In genomic region chr20:53191957-53192356, GRCh38 we compare ENCODE assay signal across 2 cellular contexts.
A peak's percentile ranks its signal among the peaks of the same experiment; 100 is the strongest.
TF ChIP-seq lines count a peak whose summit lies in the region.

No MANE protein-coding gene starts in this region.

TF ChIP-seq in K562, 482 proteins besides CTCF, POLR2A, EP300 and RAD21 (continued from another document):
- TF ChIP-seq RBM34 (IDR thresholded peaks at IDR 0.05; ENCODE audit: borderline replicate concordance, insufficient read depth, low read length) (no peak), THRB (CRISPR knock-in tag; conservative IDR thresholded peaks at IDR 0.05) (no peak), RCOR1 (IDR thresholded peaks at IDR 0.05; ENCODE audit: borderline replicate concordance in 1 of 2, low read depth in 2 of 2, low read length in 2 of 2) (peak in 1 of 2 experiments; percentile 57; a peak in 2 of 4 replicates), ZFP36 (IDR thresholded peaks at IDR 0.05; ENCODE audit: low read depth, low read length, partially characterized antibody) (peak; percentile 83), SIX5 (IDR thresholded peaks at IDR 0.05; ENCODE audit: borderline replicate concordance in 1 of 2, insufficient read depth in 1 of 2, low read depth in 1 of 2, low read length in 2 of 2) (no peak), RBM25 (IDR thresholded peaks at IDR 0.05; ENCODE audit: low read depth, low read length, severe bottlenecking) (peak; percentile 99), THAP7 (CRISPR knock-in tag; IDR thresholded peaks at IDR 0.05) (no peak)

TF ChIP-seq in H1, 55 proteins besides CTCF, POLR2A, EP300 and RAD21 (continued from another document):
- TF ChIP-seq ZNF274 (IDR thresholded peaks at IDR 0.05; ENCODE audit: borderline replicate concordance, extremely low read depth, low read length): no peak
- no peak for TF ChIP-seq GTF2F1 (IDR thresholded peaks at IDR 0.05; ENCODE audit: borderline replicate concordance, low read depth, low read length)
- TF ChIP-seq EZH2 (IDR thresholded peaks at IDR 0.05; ENCODE audit: low read depth, low read length, severe bottlenecking): no peak
- no peak for TF ChIP-seq RNF2 (IDR thresholded peaks at IDR 0.05; ENCODE audit: borderline replicate concordance, low read depth, low read length, missing control alignments, poor library complexity, severe bottlenecking)
- no peak for TF ChIP-seq MAX (IDR thresholded peaks at IDR 0.05)
- TF ChIP-seq BCL11A (IDR thresholded peaks at IDR 0.05; ENCODE audit: low read depth in 2 of 2, low read length in 2 of 2): no peak
- peak in 1 of 2 experiments; percentile 41; a peak in 1 of 4 replicates for TF ChIP-seq HDAC2 (IDR thresholded peaks at IDR 0.05; ENCODE audit: borderline replicate concordance in 1 of 2, low read depth in 2 of 2, low read length in 2 of 2)
- no peak for TF ChIP-seq TCF12 (IDR thresholded peaks at IDR 0.05; ENCODE audit: low read depth, low read length)
- no peak for TF ChIP-seq SIN3A (conservative IDR thresholded peaks at IDR 0.05 in 1 of 2, IDR thresholded peaks at IDR 0.05 in 1 of 2; ENCODE audit: low read depth in 1 of 2, low read length in 2 of 2)
